ENCODE assay signal across 35 cellular contexts in genomic region chr11:25197515-25197914, GRCh38.
"Had no signal": no experiment of that assay in that cellular context is flagged by ENCODE, and none has a peak within 500 bp of the region (broad histone marks: within the 10 kb centered on the region; RNA-seq: fewer than 3 reads in every experiment).

No MANE protein-coding gene starts in this region.

- H3K4me3 ChIP-seq: MG63 had no signal

- H3K27me3 ChIP-seq: MG63 had no signal

- DNase-seq: Karpas-422, Kasumi-1, MG63, MM.1S, MV-4-11, NCI-H1048, NCI-H1092, NCI-H1092 treated with DMSO at 0.1 percent for 48 hours, NCI-H1105, NCI-H1105 treated with DMSO at 0.1 percent for 48 hours, NCI-H1417, NCI-H1417 treated with DMSO at 0.1 percent for 48 hours, NCI-H1436, NCI-H1436 treated with DMSO at 0.1 percent for 48 hours, NCI-H146, NCI-H1694, NCI-H1694 treated with DMSO at 0.1 percent for 48 hours, NCI-H187, NCI-H187 treated with DMSO at 0.1 percent for 48 hours, NCI-H1930, NCI-H2029, NCI-H2029 treated with DMSO at 0.1 percent for 48 hours, NCI-H2081, NCI-H2081 treated with DMSO at 0.1 percent for 48 hours, NCI-H2107, NCI-H2171, NCI-H2171 treated with DMSO at 0.1 percent for 48 hours, NCI-H2227 treated with DMSO at 0.1 percent for 48 hours, NCI-H226, NCI-H345, NCI-H446, NCI-H446 treated with DMSO at 0.1 percent for 48 hours, NCI-H510A, NCI-H510A treated with DMSO at 0.1 percent for 48 hours, NCI-H524 had no signal

- H3K36me3 ChIP-seq: MG63 had no signal

- H3K9me3 ChIP-seq: MG63 had no signal
